Comparison of ENCODE assay signal across 1 cellular context in the genomic region with DNA sequence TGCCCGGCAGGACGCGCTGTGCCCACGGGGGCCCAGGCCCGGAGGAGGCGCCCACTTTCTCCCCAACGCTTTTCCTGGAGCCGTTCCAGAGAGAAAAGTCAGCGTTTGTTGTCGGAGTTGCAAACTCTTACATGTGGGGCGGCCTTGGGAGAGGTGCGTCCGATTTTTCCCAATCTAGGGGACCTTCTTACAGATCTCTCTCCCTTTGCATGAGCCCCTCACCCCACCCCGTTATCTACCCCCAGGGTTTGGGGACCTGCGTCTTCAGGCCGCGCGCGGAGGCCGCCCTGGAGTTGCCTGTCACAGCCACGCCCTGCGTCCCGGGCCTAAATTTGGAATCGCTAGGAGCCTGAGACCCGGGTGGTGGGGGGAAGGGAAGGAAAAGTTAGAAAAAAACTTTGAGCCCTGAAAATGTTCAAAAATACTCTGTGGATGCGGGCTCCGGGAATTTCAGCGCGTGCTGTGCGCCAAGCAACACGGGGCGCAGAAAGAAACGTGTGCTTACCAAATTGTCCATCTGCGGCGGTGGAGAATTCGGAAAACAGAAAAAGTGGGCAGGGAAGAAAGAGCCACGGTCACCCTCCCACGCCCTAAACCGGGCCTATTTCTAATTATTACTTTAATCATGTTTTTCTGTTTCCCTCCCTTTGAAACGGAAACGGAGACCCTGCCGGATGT.
TF ChIP-seq lines count a peak whose summit lies in the region.

No MANE protein-coding gene starts in this region.

TF ChIP-seq in K562, 482 proteins besides CTCF, POLR2A, EP300 and RAD21:
- TF ChIP-seq, protein P1, sequence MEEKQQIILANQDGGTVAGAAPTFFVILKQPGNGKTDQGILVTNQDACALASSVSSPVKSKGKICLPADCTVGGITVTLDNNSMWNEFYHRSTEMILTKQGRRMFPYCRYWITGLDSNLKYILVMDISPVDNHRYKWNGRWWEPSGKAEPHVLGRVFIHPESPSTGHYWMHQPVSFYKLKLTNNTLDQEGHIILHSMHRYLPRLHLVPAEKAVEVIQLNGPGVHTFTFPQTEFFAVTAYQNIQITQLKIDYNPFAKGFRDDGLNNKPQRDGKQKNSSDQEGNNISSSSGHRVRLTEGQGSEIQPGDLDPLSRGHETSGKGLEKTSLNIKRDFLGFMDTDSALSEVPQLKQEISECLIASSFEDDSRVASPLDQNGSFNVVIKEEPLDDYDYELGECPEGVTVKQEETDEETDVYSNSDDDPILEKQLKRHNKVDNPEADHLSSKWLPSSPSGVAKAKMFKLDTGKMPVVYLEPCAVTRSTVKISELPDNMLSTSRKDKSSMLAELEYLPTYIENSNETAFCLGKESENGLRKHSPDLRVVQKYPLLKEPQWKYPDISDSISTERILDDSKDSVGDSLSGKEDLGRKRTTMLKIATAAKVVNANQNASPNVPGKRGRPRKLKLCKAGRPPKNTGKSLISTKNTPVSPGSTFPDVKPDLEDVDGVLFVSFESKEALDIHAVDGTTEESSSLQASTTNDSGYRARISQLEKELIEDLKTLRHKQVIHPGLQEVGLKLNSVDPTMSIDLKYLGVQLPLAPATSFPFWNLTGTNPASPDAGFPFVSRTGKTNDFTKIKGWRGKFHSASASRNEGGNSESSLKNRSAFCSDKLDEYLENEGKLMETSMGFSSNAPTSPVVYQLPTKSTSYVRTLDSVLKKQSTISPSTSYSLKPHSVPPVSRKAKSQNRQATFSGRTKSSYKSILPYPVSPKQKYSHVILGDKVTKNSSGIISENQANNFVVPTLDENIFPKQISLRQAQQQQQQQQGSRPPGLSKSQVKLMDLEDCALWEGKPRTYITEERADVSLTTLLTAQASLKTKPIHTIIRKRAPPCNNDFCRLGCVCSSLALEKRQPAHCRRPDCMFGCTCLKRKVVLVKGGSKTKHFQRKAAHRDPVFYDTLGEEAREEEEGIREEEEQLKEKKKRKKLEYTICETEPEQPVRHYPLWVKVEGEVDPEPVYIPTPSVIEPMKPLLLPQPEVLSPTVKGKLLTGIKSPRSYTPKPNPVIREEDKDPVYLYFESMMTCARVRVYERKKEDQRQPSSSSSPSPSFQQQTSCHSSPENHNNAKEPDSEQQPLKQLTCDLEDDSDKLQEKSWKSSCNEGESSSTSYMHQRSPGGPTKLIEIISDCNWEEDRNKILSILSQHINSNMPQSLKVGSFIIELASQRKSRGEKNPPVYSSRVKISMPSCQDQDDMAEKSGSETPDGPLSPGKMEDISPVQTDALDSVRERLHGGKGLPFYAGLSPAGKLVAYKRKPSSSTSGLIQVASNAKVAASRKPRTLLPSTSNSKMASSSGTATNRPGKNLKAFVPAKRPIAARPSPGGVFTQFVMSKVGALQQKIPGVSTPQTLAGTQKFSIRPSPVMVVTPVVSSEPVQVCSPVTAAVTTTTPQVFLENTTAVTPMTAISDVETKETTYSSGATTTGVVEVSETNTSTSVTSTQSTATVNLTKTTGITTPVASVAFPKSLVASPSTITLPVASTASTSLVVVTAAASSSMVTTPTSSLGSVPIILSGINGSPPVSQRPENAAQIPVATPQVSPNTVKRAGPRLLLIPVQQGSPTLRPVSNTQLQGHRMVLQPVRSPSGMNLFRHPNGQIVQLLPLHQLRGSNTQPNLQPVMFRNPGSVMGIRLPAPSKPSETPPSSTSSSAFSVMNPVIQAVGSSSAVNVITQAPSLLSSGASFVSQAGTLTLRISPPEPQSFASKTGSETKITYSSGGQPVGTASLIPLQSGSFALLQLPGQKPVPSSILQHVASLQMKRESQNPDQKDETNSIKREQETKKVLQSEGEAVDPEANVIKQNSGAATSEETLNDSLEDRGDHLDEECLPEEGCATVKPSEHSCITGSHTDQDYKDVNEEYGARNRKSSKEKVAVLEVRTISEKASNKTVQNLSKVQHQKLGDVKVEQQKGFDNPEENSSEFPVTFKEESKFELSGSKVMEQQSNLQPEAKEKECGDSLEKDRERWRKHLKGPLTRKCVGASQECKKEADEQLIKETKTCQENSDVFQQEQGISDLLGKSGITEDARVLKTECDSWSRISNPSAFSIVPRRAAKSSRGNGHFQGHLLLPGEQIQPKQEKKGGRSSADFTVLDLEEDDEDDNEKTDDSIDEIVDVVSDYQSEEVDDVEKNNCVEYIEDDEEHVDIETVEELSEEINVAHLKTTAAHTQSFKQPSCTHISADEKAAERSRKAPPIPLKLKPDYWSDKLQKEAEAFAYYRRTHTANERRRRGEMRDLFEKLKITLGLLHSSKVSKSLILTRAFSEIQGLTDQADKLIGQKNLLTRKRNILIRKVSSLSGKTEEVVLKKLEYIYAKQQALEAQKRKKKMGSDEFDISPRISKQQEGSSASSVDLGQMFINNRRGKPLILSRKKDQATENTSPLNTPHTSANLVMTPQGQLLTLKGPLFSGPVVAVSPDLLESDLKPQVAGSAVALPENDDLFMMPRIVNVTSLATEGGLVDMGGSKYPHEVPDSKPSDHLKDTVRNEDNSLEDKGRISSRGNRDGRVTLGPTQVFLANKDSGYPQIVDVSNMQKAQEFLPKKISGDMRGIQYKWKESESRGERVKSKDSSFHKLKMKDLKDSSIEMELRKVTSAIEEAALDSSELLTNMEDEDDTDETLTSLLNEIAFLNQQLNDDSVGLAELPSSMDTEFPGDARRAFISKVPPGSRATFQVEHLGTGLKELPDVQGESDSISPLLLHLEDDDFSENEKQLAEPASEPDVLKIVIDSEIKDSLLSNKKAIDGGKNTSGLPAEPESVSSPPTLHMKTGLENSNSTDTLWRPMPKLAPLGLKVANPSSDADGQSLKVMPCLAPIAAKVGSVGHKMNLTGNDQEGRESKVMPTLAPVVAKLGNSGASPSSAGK (IDR thresholded peaks at IDR 0.05) = peak; percentile 56
- TF ChIP-seq E2F6 (IDR thresholded peaks at IDR 0.05; ENCODE audit: borderline replicate concordance in 1 of 2, extremely low read depth in 1 of 2, insufficient read depth in 1 of 2, insufficient read length in 1 of 2, low read depth in 1 of 2, low read length in 1 of 2, poor library complexity in 1 of 2, severe bottlenecking in 1 of 2) (peak in 1 of 2 experiments; percentile 51), ZNF589 (CRISPR knock-in tag; IDR thresholded peaks at IDR 0.05; ENCODE audit: low read depth) (no peak), ZFX (CRISPR knock-in tag; IDR thresholded peaks at IDR 0.05) (peak; percentile 65), FOSL1 (tag; conservative IDR thresholded peaks at IDR 0.05) (0 out of 2 replicates have a peak, but pooled peaks have one; percentile 35), NFIC (IDR thresholded peaks at IDR 0.05) (peak; percentile 71; the same call in 1 of the 2 replicates), RBBP5 (IDR thresholded peaks at IDR 0.05; ENCODE audit: borderline replicate concordance, insufficient read depth, low read length, poor library complexity, severe bottlenecking) (peak; percentile 31), ETV1 (tag; conservative IDR thresholded peaks at IDR 0.05; ENCODE audit: low read depth) (no peak), SAFB (IDR thresholded peaks at IDR 0.05; ENCODE audit: borderline replicate concordance, low read depth, low read length) (0 out of 2 replicates have a peak, but pooled peaks have one; percentile 6), GABPA (tag; conservative IDR thresholded peaks at IDR 0.05; ENCODE audit: low read depth) (peak; percentile 43), RBFOX2 (IDR thresholded peaks at IDR 0.05; ENCODE audit: low read depth, low read length) (peak; percentile 60), ZNF766 (CRISPR knock-in tag; conservative IDR thresholded peaks at IDR 0.05) (no peak), POLR2G (IDR thresholded peaks at IDR 0.05; ENCODE audit: low read depth, low read length) (peak; percentile 56), ZNF24 (IDR thresholded peaks at IDR 0.05) (no peak), UBTF (IDR thresholded peaks at IDR 0.05; ENCODE audit: borderline replicate concordance in 1 of 2, low read depth in 2 of 2, low read length in 2 of 2) (0 out of 4 replicates have a peak, but pooled peaks of 1 of the 2 experiments have one; percentile 2), BACH1 (tag; IDR thresholded peaks at IDR 0.05) (0 out of 2 replicates have a peak, but pooled peaks have one; percentile 18)
